8 cellular contexts compared by ENCODE assay signal in genomic region chr11:65493367-65494176, GRCh38. TPM values are rescaled to one million over a fixed set of nuclear protein-coding genes. Genes with fewer than 3 reads are reported as not detected.
DNase-seq lines count a peak whose midpoint lies in the region; FAIRE-seq and TF ChIP-seq lines count a peak whose summit lies in the region.

No MANE protein-coding gene starts in this region.

- DNase-seq in NCI-H510A treated with DMSO at 0.1 percent for 48 hours (lab: John Stamatoyannopoulos, UW) = peak; percentile 63
- peak; percentile 98 for DNase-seq in coronary artery (ENCODE audit: low spot score)
- DNase-seq in mucosa of gallbladder (ENCODE audit: low spot score) = peak; percentile 82
- no peak for DNase-seq in NCI-H146 (lab: John Stamatoyannopoulos, UW)
- DNase-seq in stimulated activated CD4-positive, alpha-beta T cell treated with anti-CD3 and anti-CD28 coated beads, Interleukin-4, amount 100 ng/mL, for 1 hour = no peak
- DNase-seq in NCI-H1105 treated with DMSO at 0.1 percent for 48 hours (lab: John Stamatoyannopoulos, UW) = no peak
- no peak for DNase-seq in midbrain (lab: John Stamatoyannopoulos, UW)

- H3K4me3 ChIP-seq in coronary artery = peak overlapping the region; percentile 42

- peak overlapping the region; percentile 97 to 98 for H3K27ac ChIP-seq in coronary artery

- TF ChIP-seq CTCF in coronary artery (IDR thresholded peaks at IDR 0.05) = no peak

- FAIRE-seq in G401.6 (lab: Jason Lieb, UNC) = peak; percentile 93

RNA-seq across cellular contexts. Expression of gene MALAT1, which starts 5.3 kb away (rescaled TPM):
- 9,267 TPM for total RNA-seq in mucosa of gallbladder

RNA-seq across cellular contexts. Expression of gene SCYL1, which starts 31.3 kb away (rescaled TPM):
- total RNA-seq in mucosa of gallbladder = 90.1 TPM

Comparison
In these comparisons a context has a peak if more than half of its experiments do, and no peak if none do; other contexts are left out.
1. DNase-seq: peak in NCI-H510A treated with DMSO at 0.1 percent for 48 hours (single experiment), coronary artery (single experiment) and mucosa of gallbladder (single experiment); none in NCI-H146 (single experiment), stimulated activated CD4-positive, alpha-beta T cell treated with anti-CD3 and anti-CD28 coated beads, Interleukin-4, amount 100 ng/mL, for 1 hour (single experiment), NCI-H1105 treated with DMSO at 0.1 percent for 48 hours (single experiment) and midbrain (single experiment).